In genomic region chr11:118442903-118443589, GRCh38 we compare ENCODE assay signal across 16 cellular contexts. TPM values are rescaled to one million over a fixed set of nuclear protein-coding genes. Genes with fewer than 3 reads are reported as not detected.
A peak's percentile ranks its signal among the peaks of the same experiment; 100 is the strongest.
DNase-seq lines count a peak whose midpoint lies in the region; ATAC-seq and TF ChIP-seq lines count a peak whose summit lies in the region.
"Had no signal": no experiment of that assay in that cellular context is flagged by ENCODE, and none has a peak within 500 bp of the region (broad histone marks: within the 10 kb centered on the region; RNA-seq: fewer than 3 reads in every experiment).

No MANE protein-coding gene starts in this region.

- 81% methylated on average over 4 of the region's 4 CpGs for WGBS in esophagus muscularis mucosa

- POLR2A ChIA-PET in CD4-positive, alpha-beta memory T cell (lab: Charles Lee; ENCODE audit: partially characterized antibody): interaction anchor here (1.4 to 3.1 kb wide), 3 partner anchors 7 to 138 kb away, joined by 3 to 25 read pairs (median 4); partner anchors contain the start of gene KMT2A

- H3K4me3 Mint-ChIP-seq in CD4-positive, alpha-beta memory T cell: peak overlapping the region; percentile 45 to 98 (median 68)
- H3K4me3 Mint-ChIP-seq in activated T-helper 1 cell treated with anti-CD3 and anti-CD28 coated beads, Interleukin-12 subunit alpha, Interleukin-12 subunit beta, Interleukin-2, Interleukin-4 antibody, amounts not matched to agents 30 ng/mL and 10 ng/mL and 1 ng/mL, durations not matched to agents 14 hours and 24 hours and 36 hours: peak overlapping the region; percentile 27
- H3K4me3 Mint-ChIP-seq in mesothelial cell of epicardium: no peak overlapping the region

- H3K27me3 ChIP-seq in CD4-positive, alpha-beta memory T cell (ENCODE audit: insufficient read depth, low read length): no peaks in the 10 kb centered on the region
- H3K27me3 ChIP-seq in esophagus muscularis mucosa: no peaks in the 10 kb centered on the region
- H3K27me3 ChIP-seq: BE2C, cardiac muscle cell, foreskin keratinocyte had no signal

- H3K9me3 Mint-ChIP-seq in CD4-positive, alpha-beta memory T cell: no peaks in the 10 kb centered on the region
- no peaks in the 10 kb centered on the region for H3K9me3 Mint-ChIP-seq in activated T-helper 1 cell treated with anti-CD3 and anti-CD28 coated beads, Interleukin-12 subunit alpha, Interleukin-12 subunit beta, Interleukin-2, Interleukin-4 antibody, amounts not matched to agents 30 ng/mL and 10 ng/mL and 1 ng/mL, durations not matched to agents 14 hours and 24 hours and 36 hours
- H3K9me3 Mint-ChIP-seq in mesothelial cell of epicardium: no peaks in the 10 kb centered on the region

- peak overlapping the region; percentile 69 to 98 (median 86) for H3K27ac Mint-ChIP-seq in CD4-positive, alpha-beta memory T cell
- peak overlapping the region; percentile 71 for H3K27ac Mint-ChIP-seq in activated T-helper 1 cell treated with anti-CD3 and anti-CD28 coated beads, Interleukin-12 subunit alpha, Interleukin-12 subunit beta, Interleukin-2, Interleukin-4 antibody, amounts not matched to agents 30 ng/mL and 10 ng/mL and 1 ng/mL, durations not matched to agents 14 hours and 24 hours and 36 hours
- H3K27ac Mint-ChIP-seq in mesothelial cell of epicardium: peak overlapping the region; percentile 4

- DNase-seq in CD4-positive, alpha-beta memory T cell: no peak
- no peak for DNase-seq in activated T-helper 1 cell treated with anti-CD3 and anti-CD28 coated beads, Interleukin-12 subunit alpha, Interleukin-12 subunit beta, Interleukin-2, Interleukin-4 antibody, amounts not matched to agents 30 ng/mL and 10 ng/mL and 1 ng/mL, durations not matched to agents 14 hours and 24 hours and 36 hours (ENCODE audit: low spot score)
- DNase-seq in mesothelial cell of epicardium (ENCODE audit: low spot score in 2 of 2, unreplicated experiment in 2 of 2) (no peak), NCI-H2171 treated with DMSO at 0.1 percent for 48 hours (lab: John Stamatoyannopoulos, UW) (no peak), esophagus muscularis mucosa (ENCODE audit: extremely low spot score) (no peak), NCI-H1092 treated with DMSO at 0.1 percent for 48 hours (lab: John Stamatoyannopoulos, UW) (no peak)
- DNase-seq: activated gamma-delta T cell, BE2C, foreskin keratinocyte, islet precursor cell, NCI-H1694 treated with DMSO at 0.1 percent for 48 hours, NCI-H526 had no signal

- ATAC-seq in GM18861 (IDR thresholded peaks at IDR 0.05; ENCODE audit: unreplicated experiment): peak; percentile 9
- ATAC-seq: foreskin keratinocyte, Panc1 had no signal

- no peaks in the 10 kb centered on the region for H3K27me3 Mint-ChIP-seq in CD4-positive, alpha-beta memory T cell
- no peaks in the 10 kb centered on the region for H3K27me3 Mint-ChIP-seq in activated T-helper 1 cell treated with anti-CD3 and anti-CD28 coated beads, Interleukin-12 subunit alpha, Interleukin-12 subunit beta, Interleukin-2, Interleukin-4 antibody, amounts not matched to agents 30 ng/mL and 10 ng/mL and 1 ng/mL, durations not matched to agents 14 hours and 24 hours and 36 hours (ENCODE audit: insufficient read depth)
- no peaks in the 10 kb centered on the region for H3K27me3 Mint-ChIP-seq in mesothelial cell of epicardium (ENCODE audit: low read depth)

- TF ChIP-seq CTCF in mesothelial cell of epicardium (IDR thresholded peaks at IDR 0.05; ENCODE audit: unreplicated experiment) (no peak), esophagus muscularis mucosa (IDR thresholded peaks at IDR 0.05) (no peak)

- peak overlapping the region; percentile 35 for H3K27ac ChIP-seq in CD4-positive, alpha-beta memory T cell (ENCODE audit: low read depth, low read length)
- no peak overlapping the region for H3K27ac ChIP-seq in esophagus muscularis mucosa (replicated peaks in 1 of 4)
- H3K27ac ChIP-seq: cardiac muscle cell, foreskin keratinocyte, prostate gland had no signal

- TF ChIP-seq EP300 in esophagus muscularis mucosa (IDR thresholded peaks at IDR 0.05): no peak

- CTCF ChIA-PET in CD4-positive, alpha-beta memory T cell (lab: Charles Lee; ENCODE audit: partially characterized antibody): interaction anchor here (1.1 to 1.5 kb wide), 2 partner anchors 14 to 41 kb away, joined by 3 to 4 read pairs; no protein-coding TSS in a partner anchor

- intact Hi-C loops in CD4-positive, alpha-beta memory T cell (cut with micrococcal nuclease): no loop called here
- intact Hi-C loops in activated T-helper 1 cell treated with anti-CD3 and anti-CD28 coated beads, Interleukin-12 subunit alpha, Interleukin-12 subunit beta, Interleukin-2, Interleukin-4 antibody, amounts not matched to agents 30 ng/mL and 10 ng/mL and 1 ng/mL, durations not matched to agents 14 hours and 24 hours and 36 hours (cut with micrococcal nuclease): loop anchor here (2.0 to 5.0 kb wide), 2 partner anchors 396 to 456 kb away; partner anchors contain the start of gene IL10RA
- intact Hi-C loops in esophagus muscularis mucosa (cut with DNase I): no loop called here

- H3K36me3 Mint-ChIP-seq in CD4-positive, alpha-beta memory T cell: peaks cover 0 to 62% of the 10 kb centered on the region in 2 donors
- H3K36me3 Mint-ChIP-seq in activated T-helper 1 cell treated with anti-CD3 and anti-CD28 coated beads, Interleukin-12 subunit alpha, Interleukin-12 subunit beta, Interleukin-2, Interleukin-4 antibody, amounts not matched to agents 30 ng/mL and 10 ng/mL and 1 ng/mL, durations not matched to agents 14 hours and 24 hours and 36 hours (ENCODE audit: low read depth): peaks cover 41% of the 10 kb centered on the region
- peaks cover 7% of the 10 kb centered on the region for H3K36me3 Mint-ChIP-seq in mesothelial cell of epicardium

- H3K9me3 ChIP-seq in CD4-positive, alpha-beta memory T cell (ENCODE audit: control insufficient read depth in 1 of 2, low read length in 2 of 2): no peaks in the 10 kb centered on the region
- H3K9me3 ChIP-seq in esophagus muscularis mucosa: no peaks in the 10 kb centered on the region
- H3K9me3 ChIP-seq: BE2C, prostate gland had no signal

- H3K36me3 ChIP-seq in CD4-positive, alpha-beta memory T cell (ENCODE audit: insufficient read depth, low read length): no peaks in the 10 kb centered on the region
- H3K36me3 ChIP-seq in esophagus muscularis mucosa: peaks cover 0 to 5% (median 0%) of the 10 kb centered on the region in 4 donors
- H3K36me3 ChIP-seq: cardiac muscle cell, prostate gland had no signal

- peaks cover 77 to 97% (median 87%) of the 10 kb centered on the region in 4 donors for H3K4me1 Mint-ChIP-seq in CD4-positive, alpha-beta memory T cell
- H3K4me1 Mint-ChIP-seq in activated T-helper 1 cell treated with anti-CD3 and anti-CD28 coated beads, Interleukin-12 subunit alpha, Interleukin-12 subunit beta, Interleukin-2, Interleukin-4 antibody, amounts not matched to agents 30 ng/mL and 10 ng/mL and 1 ng/mL, durations not matched to agents 14 hours and 24 hours and 36 hours (ENCODE audit: low read depth): peaks cover 94% of the 10 kb centered on the region
- peaks cover 49% of the 10 kb centered on the region for H3K4me1 Mint-ChIP-seq in mesothelial cell of epicardium

- TF ChIP-seq POLR2A in esophagus muscularis mucosa (IDR thresholded peaks at IDR 0.05; ENCODE audit: low read depth): no peak

- no peak overlapping the region for H3K4me3 ChIP-seq in CD4-positive, alpha-beta memory T cell (ENCODE audit: low read length in 2 of 2)
- no peak overlapping the region for H3K4me3 ChIP-seq in esophagus muscularis mucosa
- H3K4me3 ChIP-seq: cardiac muscle cell, prostate gland had no signal

- peaks cover 90% of the 10 kb centered on the region for H3K4me1 ChIP-seq in CD4-positive, alpha-beta memory T cell (ENCODE audit: insufficient read depth, low read length)
- H3K4me1 ChIP-seq in esophagus muscularis mucosa: peaks cover 41 to 79% (median 64%) of the 10 kb centered on the region in 4 donors

RNA-seq across cellular contexts. Expression of gene KMT2A, which starts 6.8 kb away (rescaled TPM):
- 100 to 1,000 TPM; 185 to 202 TPM for total RNA-seq in CD4-positive, alpha-beta memory T cell
- 10 to 100 TPM in 1 of 2 donors, 1 to 10 TPM in 1; 4.6 to 51.9 TPM for polyA plus RNA-seq in CD4-positive, alpha-beta memory T cell
- total RNA-seq in activated T-helper 1 cell treated with anti-CD3 and anti-CD28 coated beads, Interleukin-12 subunit alpha, Interleukin-12 subunit beta, Interleukin-2, Interleukin-4 antibody, amounts not matched to agents 30 ng/mL and 10 ng/mL and 1 ng/mL, durations not matched to agents 14 hours and 24 hours and 36 hours: 78.4 and 87.8 TPM in 2 replicates
- total RNA-seq in mesothelial cell of epicardium (83.6 to 85.8 TPM (median 83.7 TPM) in 3 replicates), esophagus muscularis mucosa (10 to 100 TPM; 61.0 to 68.7 (median 62.1) TPM)

RNA-seq across cellular contexts. Expression of gene ATP5MG, which starts 41.6 kb away (rescaled TPM):
- total RNA-seq in CD4-positive, alpha-beta memory T cell: 100 to 1,000 TPM; 158 to 161 TPM
- 100 to 1,000 TPM; 595 to 704 TPM for polyA plus RNA-seq in CD4-positive, alpha-beta memory T cell
- 205 and 216 TPM in 2 replicates for total RNA-seq in activated T-helper 1 cell treated with anti-CD3 and anti-CD28 coated beads, Interleukin-12 subunit alpha, Interleukin-12 subunit beta, Interleukin-2, Interleukin-4 antibody, amounts not matched to agents 30 ng/mL and 10 ng/mL and 1 ng/mL, durations not matched to agents 14 hours and 24 hours and 36 hours
- total RNA-seq in mesothelial cell of epicardium: 168 to 188 TPM (median 180 TPM) in 3 replicates
- 10 to 100 TPM; 61.0 to 91.1 (median 69.1) TPM for total RNA-seq in esophagus muscularis mucosa

Comparison
In these comparisons a context has a peak if more than half of its experiments do, and no peak if none do; other contexts are left out.
1. H3K27ac Mint-ChIP-seq: peak in every context shown above with its lines; median percentile 86 in CD4-positive, alpha-beta memory T cell; 71 in activated T-helper 1 cell treated with anti-CD3 and anti-CD28 coated beads, Interleukin-12 subunit alpha, Interleukin-12 subunit beta, Interleukin-2, Interleukin-4 antibody, amounts not matched to agents 30 ng/mL and 10 ng/mL and 1 ng/mL, durations not matched to agents 14 hours and 24 hours and 36 hours; 4 in mesothelial cell of epicardium.